8 cellular contexts compared by ENCODE assay signal in genomic region chr19:5961969-5962945, GRCh38. TPM values are rescaled to one million over a fixed set of nuclear protein-coding genes. Genes with fewer than 3 reads are reported as not detected.
DNase-seq lines count a peak whose midpoint lies in the region; ATAC-seq and TF ChIP-seq lines count a peak whose summit lies in the region.

No MANE protein-coding gene starts in this region.

- no peak for ATAC-seq in GM21723 (IDR thresholded peaks at IDR 0.05; ENCODE audit: unreplicated experiment)

- H3K4me3 ChIP-seq in transverse colon, result peak overlapping the region in 2 of 4 donors; percentile 1 to 3

- peaks cover 59% of the 10 kb centered on the region for H3K4me1 Mint-ChIP-seq in activated CD4-positive, alpha-beta T cell treated with anti-CD3 and anti-CD28 coated beads, Interleukin-2, amount 10 ng/mL, durations not matched to agents 24 days and 14 days

- no peak for TF ChIP-seq EP300 in transverse colon (IDR thresholded peaks at IDR 0.05; ENCODE audit: low read depth)

- peaks cover 49 to 84% (median 69%) of the 10 kb centered on the region in 4 donors for H3K4me1 ChIP-seq in transverse colon

- H3K36me3 ChIP-seq in transverse colon, result no peaks in the 10 kb centered on the region

- DNase-seq in DMS79 treated with DMSO at 0.1 percent for 48 hours (lab: John Stamatoyannopoulos, UW) (peak; percentile 86), NCI-H187 treated with DMSO at 0.1 percent for 48 hours (lab: John Stamatoyannopoulos, UW) (peak; percentile 51), dermis microvascular lymphatic vessel endothelial cell (ENCODE audit: low read depth in 2 of 2) (peak; percentile 78 to 95), myocyte (ENCODE audit: low read depth) (peak; percentile 92), transverse colon (peak; percentile 75), amniotic stem cell (lab: John Stamatoyannopoulos, UW) (no peak)
- peak; percentile 93 for DNase-seq in activated CD4-positive, alpha-beta T cell treated with anti-CD3 and anti-CD28 coated beads, Interleukin-2, amount 10 ng/mL, durations not matched to agents 24 days and 14 days

- in situ Hi-C loops in transverse colon (cut with MboI; ENCODE audit: low pct_ligation_motif_present in 1 of 4, low pct_unique_long_range_greater_than_20kb in 1 of 4, low sequenced_read_pairs in 3 of 4), result no loop called here

- peaks cover 16% of the 10 kb centered on the region for H3K36me3 Mint-ChIP-seq in activated CD4-positive, alpha-beta T cell treated with anti-CD3 and anti-CD28 coated beads, Interleukin-2, amount 10 ng/mL, durations not matched to agents 24 days and 14 days (ENCODE audit: low read depth)

- peak; percentile 77 for TF ChIP-seq POLR2A in transverse colon (IDR thresholded peaks at IDR 0.05)

- no peaks in the 10 kb centered on the region for H3K27me3 Mint-ChIP-seq in activated CD4-positive, alpha-beta T cell treated with anti-CD3 and anti-CD28 coated beads, Interleukin-2, amount 10 ng/mL, durations not matched to agents 24 days and 14 days

- WGBS in transverse colon (ENCODE audit: low coverage in 1 of 2), 2 donors, result 32 to 37% methylated on average over 7 to 29 of the region's 29 CpGs

- no peak for TF ChIP-seq CTCF in transverse colon (IDR thresholded peaks at IDR 0.05)

- H3K27ac Mint-ChIP-seq in activated CD4-positive, alpha-beta T cell treated with anti-CD3 and anti-CD28 coated beads, Interleukin-2, amount 10 ng/mL, durations not matched to agents 24 days and 14 days, result peak overlapping the region; percentile 98

- peak overlapping the region; percentile 80 for H3K4me3 Mint-ChIP-seq in activated CD4-positive, alpha-beta T cell treated with anti-CD3 and anti-CD28 coated beads, Interleukin-2, amount 10 ng/mL, durations not matched to agents 24 days and 14 days

- intact Hi-C loops in activated CD4-positive, alpha-beta T cell treated with anti-CD3 and anti-CD28 coated beads, Interleukin-2, amount 10 ng/mL, durations not matched to agents 24 days and 14 days (cut with micrococcal nuclease), result loop anchor here (1.0 to 10.0 kb wide), 4 partner anchors 9 to 137 kb away; partner anchors contain the start of gene RANBP3
- intact Hi-C loops in transverse colon (cut with DNase I; ENCODE audit: low total_unique reads), result no loop called here

- no peaks in the 10 kb centered on the region for H3K27me3 ChIP-seq in transverse colon

- H3K27ac ChIP-seq in transverse colon, result peak overlapping the region; percentile 82 to 87 (median 85)

- H3K9me3 ChIP-seq in transverse colon, result no peaks in the 10 kb centered on the region

- no peaks in the 10 kb centered on the region for H3K9me3 Mint-ChIP-seq in activated CD4-positive, alpha-beta T cell treated with anti-CD3 and anti-CD28 coated beads, Interleukin-2, amount 10 ng/mL, durations not matched to agents 24 days and 14 days

RNA-seq across cellular contexts. Expression of gene RANBP3, which starts 15.7 kb away (rescaled TPM):
- 105 and 114 TPM in 2 replicates for total RNA-seq in activated CD4-positive, alpha-beta T cell treated with anti-CD3 and anti-CD28 coated beads, Interleukin-2, amount 10 ng/mL, durations not matched to agents 24 days and 14 days
- total RNA-seq in dermis microvascular lymphatic vessel endothelial cell (20.0 and 29.6 TPM in 2 replicates), myocyte (50.3 and 64.0 TPM in 2 replicates), transverse colon (100 to 1,000 TPM in 1 of 4 donors, 10 to 100 TPM in 3; 58.9 to 175 (median 65.0) TPM)
- polyA plus RNA-seq in myocyte (2012), result 53.3 TPM

RNA-seq across cellular contexts. Expression of gene CAPS, which starts 48.2 kb away (rescaled TPM):
- 4.0 and 4.1 TPM in 2 replicates for total RNA-seq in activated CD4-positive, alpha-beta T cell treated with anti-CD3 and anti-CD28 coated beads, Interleukin-2, amount 10 ng/mL, durations not matched to agents 24 days and 14 days
- total RNA-seq in dermis microvascular lymphatic vessel endothelial cell, result 1.7 and 3.4 TPM in 2 replicates
- total RNA-seq in myocyte, result 2.8 and 4.1 TPM in 2 replicates
- polyA plus RNA-seq in myocyte (2012), result 6.1 TPM
- 10 to 100 TPM; 24.6 to 57.3 (median 38.0) TPM for total RNA-seq in transverse colon

RNA-seq across cellular contexts. Expression of gene VMAC, which starts 57.6 kb away (rescaled TPM):
- 2.7 and 3.2 TPM in 2 replicates for total RNA-seq in activated CD4-positive, alpha-beta T cell treated with anti-CD3 and anti-CD28 coated beads, Interleukin-2, amount 10 ng/mL, durations not matched to agents 24 days and 14 days
- total RNA-seq in dermis microvascular lymphatic vessel endothelial cell (4.2 and 6.4 TPM in 2 replicates), myocyte (3.1 and 5.6 TPM in 2 replicates), transverse colon (10 to 100 TPM in 2 of 4 donors, 1 to 10 TPM in 2; 8.9 to 59.5 (median 18.4) TPM)
- 3.3 TPM for polyA plus RNA-seq in myocyte (2012)

RNA-seq across cellular contexts. Expression of gene NDUFA11, which starts 58.7 kb away (rescaled TPM):
- 237 and 251 TPM in 2 replicates for total RNA-seq in activated CD4-positive, alpha-beta T cell treated with anti-CD3 and anti-CD28 coated beads, Interleukin-2, amount 10 ng/mL, durations not matched to agents 24 days and 14 days
- total RNA-seq in dermis microvascular lymphatic vessel endothelial cell, result 242 and 246 TPM in 2 replicates
- 133 and 149 TPM in 2 replicates for total RNA-seq in myocyte
- polyA plus RNA-seq in myocyte (2012), result 418 TPM
- total RNA-seq in transverse colon, result 100 to 1,000 TPM; 149 to 352 (median 235) TPM
